Comparison of ENCODE assay signal across 9 cellular contexts in the genomic region with DNA sequence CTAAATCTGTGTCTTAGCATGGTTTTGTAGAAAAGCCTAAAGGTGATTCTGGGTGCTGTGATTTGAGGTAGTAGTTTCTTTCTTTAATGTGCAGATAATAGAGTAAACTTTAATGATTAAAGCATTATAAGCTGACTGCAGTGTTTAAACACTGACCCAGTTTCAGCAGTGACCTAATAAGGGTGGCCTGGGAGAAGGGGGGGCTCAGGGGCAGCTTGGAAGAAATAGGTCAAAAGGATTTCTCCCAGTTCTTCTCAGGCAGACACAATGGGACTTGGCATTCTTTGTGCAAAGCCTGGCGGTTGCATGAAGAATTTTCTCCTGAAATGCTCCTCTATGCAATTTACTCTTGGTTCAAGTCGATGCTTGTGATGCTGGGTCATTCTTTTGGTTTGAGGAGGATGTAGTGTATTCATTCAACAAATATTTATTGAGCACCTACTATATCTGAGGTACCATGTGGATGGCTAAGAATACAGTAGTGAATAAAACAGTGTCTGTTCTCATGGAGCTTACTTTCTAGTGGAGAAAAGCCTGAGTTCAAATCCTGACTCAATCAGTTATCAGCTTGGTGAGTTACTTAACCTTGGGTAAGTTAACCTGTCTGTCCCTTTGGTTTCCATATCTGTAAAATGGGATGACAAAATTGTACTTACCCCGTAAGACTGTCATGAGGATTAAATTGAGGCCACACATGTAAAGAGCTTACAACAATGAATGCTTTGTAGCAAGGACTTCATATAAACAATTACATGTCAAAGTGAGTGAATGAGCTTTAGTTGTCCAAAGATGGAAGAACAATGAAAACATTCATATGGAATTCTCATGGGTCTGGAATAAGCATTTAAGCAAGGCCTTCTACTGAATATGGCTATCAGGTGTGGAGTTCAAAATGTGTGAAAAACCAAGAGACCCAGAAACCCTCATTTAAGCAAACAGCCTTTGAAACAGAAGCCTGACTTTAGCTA.
"Had no signal": no experiment of that assay in that cellular context is flagged by ENCODE, and none has a peak within 500 bp of the region (broad histone marks: within the 10 kb centered on the region; RNA-seq: fewer than 3 reads in every experiment).

No MANE protein-coding gene starts in this region.

- ATAC-seq: pancreas, WTC11 had no signal

- H3K27me3 Mint-ChIP-seq: effector memory CD8-positive, alpha-beta T cell had no signal

- H3K36me3 Mint-ChIP-seq: WTC11 had no signal

- H3K4me3 Mint-ChIP-seq: effector memory CD8-positive, alpha-beta T cell; neural crest cell; WTC11 had no signal

- H3K27ac Mint-ChIP-seq: WTC11 had no signal

- DNase-seq: activated CD8-positive, alpha-beta memory T cell treated with anti-CD3 and anti-CD28 coated beads, Interleukin-2, amount 50 U/mL, for 48 hours; activated naive CD4-positive, alpha-beta T cell; dermis blood vessel endothelial cell; effector memory CD8-positive, alpha-beta T cell; heart right ventricle; pancreas; stimulated activated naive CD8-positive, alpha-beta T cell treated with anti-CD3 and anti-CD28 coated beads, Interleukin-15, Interleukin-2, amounts not matched to agents 100 U/mL and 50 U/mL, for 24 hours had no signal

- H3K9me3 Mint-ChIP-seq: effector memory CD8-positive, alpha-beta T cell; neural crest cell; WTC11 had no signal
